In genomic region chr20:35277531-35278395, GRCh38 we compare ENCODE assay signal across 1 cellular context.
A peak's percentile ranks its signal among the peaks of the same experiment; 100 is the strongest.
TF ChIP-seq lines count a peak whose summit lies in the region.

Gene MMP24OS (minus strand): TSS chr20:35278122. CDS start chr20:35277929, 193 bp downstream.

TF ChIP-seq in GM12878, 131 proteins besides CTCF, POLR2A, EP300 and RAD21 (continued from another document):
- TF ChIP-seq ZNF592 (IDR thresholded peaks at IDR 0.05) (no peak), FOXM1 (IDR thresholded peaks at IDR 0.05; ENCODE audit: low read depth, low read length) (no peak), IKZF2 (IDR thresholded peaks at IDR 0.05) (no peak), ZBED1 (IDR thresholded peaks at IDR 0.05; ENCODE audit: borderline replicate concordance) (no peak), ZNF687 (IDR thresholded peaks at IDR 0.05) (peak; percentile 70; the same call in 1 of the 2 replicates), KAT2A (conservative IDR thresholded peaks at IDR 0.05; ENCODE audit: control insufficient read depth, low read depth, low read length) (no peak), NR2F1 (conservative IDR thresholded peaks at IDR 0.05) (peak; percentile 66), RCOR1 (conservative IDR thresholded peaks at IDR 0.05; ENCODE audit: low read depth, low read length) (no peak), ZNF622 (IDR thresholded peaks at IDR 0.05) (no peak), CREM (IDR thresholded peaks at IDR 0.05; ENCODE audit: low read depth) (peak; percentile 67; the same call in 1 of the 2 replicates), ETV6 (conservative IDR thresholded peaks at IDR 0.05 in 1 of 2, IDR thresholded peaks at IDR 0.05 in 1 of 2; ENCODE audit: borderline replicate concordance in 1 of 2, low read depth in 1 of 2) (no peak), HCFC1 (IDR thresholded peaks at IDR 0.05; ENCODE audit: low read length) (no peak), CUX1 (IDR thresholded peaks at IDR 0.05; ENCODE audit: insufficient replicate concordance, low read depth, low read length) (no peak), POLR2AphosphoS2 (IDR thresholded peaks at IDR 0.05; ENCODE audit: low read depth, low read length) (peak; percentile 90), GATAD2B (conservative IDR thresholded peaks at IDR 0.05; ENCODE audit: low read depth) (no peak), MLLT1 (IDR thresholded peaks at IDR 0.05) (no peak), MXI1 (IDR thresholded peaks at IDR 0.05; ENCODE audit: low read depth, low read length) (peak; percentile 30; the same call in 1 of the 2 replicates)
- TF ChIP-seq, protein P1, sequence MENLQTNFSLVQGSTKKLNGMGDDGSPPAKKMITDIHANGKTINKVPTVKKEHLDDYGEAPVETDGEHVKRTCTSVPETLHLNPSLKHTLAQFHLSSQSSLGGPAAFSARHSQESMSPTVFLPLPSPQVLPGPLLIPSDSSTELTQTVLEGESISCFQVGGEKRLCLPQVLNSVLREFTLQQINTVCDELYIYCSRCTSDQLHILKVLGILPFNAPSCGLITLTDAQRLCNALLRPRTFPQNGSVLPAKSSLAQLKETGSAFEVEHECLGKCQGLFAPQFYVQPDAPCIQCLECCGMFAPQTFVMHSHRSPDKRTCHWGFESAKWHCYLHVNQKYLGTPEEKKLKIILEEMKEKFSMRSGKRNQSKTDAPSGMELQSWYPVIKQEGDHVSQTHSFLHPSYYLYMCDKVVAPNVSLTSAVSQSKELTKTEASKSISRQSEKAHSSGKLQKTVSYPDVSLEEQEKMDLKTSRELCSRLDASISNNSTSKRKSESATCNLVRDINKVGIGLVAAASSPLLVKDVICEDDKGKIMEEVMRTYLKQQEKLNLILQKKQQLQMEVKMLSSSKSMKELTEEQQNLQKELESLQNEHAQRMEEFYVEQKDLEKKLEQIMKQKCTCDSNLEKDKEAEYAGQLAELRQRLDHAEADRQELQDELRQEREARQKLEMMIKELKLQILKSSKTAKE (IDR thresholded peaks at IDR 0.05; ENCODE audit: low read depth, poor library complexity, severe bottlenecking), result no peak
- TF ChIP-seq, protein P2, sequence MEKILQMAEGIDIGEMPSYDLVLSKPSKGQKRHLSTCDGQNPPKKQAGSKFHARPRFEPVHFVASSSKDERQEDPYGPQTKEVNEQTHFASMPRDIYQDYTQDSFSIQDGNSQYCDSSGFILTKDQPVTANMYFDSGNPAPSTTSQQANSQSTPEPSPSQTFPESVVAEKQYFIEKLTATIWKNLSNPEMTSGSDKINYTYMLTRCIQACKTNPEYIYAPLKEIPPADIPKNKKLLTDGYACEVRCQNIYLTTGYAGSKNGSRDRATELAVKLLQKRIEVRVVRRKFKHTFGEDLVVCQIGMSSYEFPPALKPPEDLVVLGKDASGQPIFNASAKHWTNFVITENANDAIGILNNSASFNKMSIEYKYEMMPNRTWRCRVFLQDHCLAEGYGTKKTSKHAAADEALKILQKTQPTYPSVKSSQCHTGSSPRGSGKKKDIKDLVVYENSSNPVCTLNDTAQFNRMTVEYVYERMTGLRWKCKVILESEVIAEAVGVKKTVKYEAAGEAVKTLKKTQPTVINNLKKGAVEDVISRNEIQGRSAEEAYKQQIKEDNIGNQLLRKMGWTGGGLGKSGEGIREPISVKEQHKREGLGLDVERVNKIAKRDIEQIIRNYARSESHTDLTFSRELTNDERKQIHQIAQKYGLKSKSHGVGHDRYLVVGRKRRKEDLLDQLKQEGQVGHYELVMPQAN (conservative IDR thresholded peaks at IDR 0.05), result 0 out of 2 replicates have a peak, but pooled peaks have one; percentile 49
- TF ChIP-seq, protein P3, sequence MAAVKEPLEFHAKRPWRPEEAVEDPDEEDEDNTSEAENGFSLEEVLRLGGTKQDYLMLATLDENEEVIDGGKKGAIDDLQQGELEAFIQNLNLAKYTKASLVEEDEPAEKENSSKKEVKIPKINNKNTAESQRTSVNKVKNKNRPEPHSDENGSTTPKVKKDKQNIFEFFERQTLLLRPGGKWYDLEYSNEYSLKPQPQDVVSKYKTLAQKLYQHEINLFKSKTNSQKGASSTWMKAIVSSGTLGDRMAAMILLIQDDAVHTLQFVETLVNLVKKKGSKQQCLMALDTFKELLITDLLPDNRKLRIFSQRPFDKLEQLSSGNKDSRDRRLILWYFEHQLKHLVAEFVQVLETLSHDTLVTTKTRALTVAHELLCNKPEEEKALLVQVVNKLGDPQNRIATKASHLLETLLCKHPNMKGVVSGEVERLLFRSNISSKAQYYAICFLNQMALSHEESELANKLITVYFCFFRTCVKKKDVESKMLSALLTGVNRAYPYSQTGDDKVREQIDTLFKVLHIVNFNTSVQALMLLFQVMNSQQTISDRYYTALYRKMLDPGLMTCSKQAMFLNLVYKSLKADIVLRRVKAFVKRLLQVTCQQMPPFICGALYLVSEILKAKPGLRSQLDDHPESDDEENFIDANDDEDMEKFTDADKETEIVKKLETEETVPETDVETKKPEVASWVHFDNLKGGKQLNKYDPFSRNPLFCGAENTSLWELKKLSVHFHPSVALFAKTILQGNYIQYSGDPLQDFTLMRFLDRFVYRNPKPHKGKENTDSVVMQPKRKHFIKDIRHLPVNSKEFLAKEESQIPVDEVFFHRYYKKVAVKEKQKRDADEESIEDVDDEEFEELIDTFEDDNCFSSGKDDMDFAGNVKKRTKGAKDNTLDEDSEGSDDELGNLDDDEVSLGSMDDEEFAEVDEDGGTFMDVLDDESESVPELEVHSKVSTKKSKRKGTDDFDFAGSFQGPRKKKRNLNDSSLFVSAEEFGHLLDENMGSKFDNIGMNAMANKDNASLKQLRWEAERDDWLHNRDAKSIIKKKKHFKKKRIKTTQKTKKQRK (IDR thresholded peaks at IDR 0.05; ENCODE audit: low read depth, low read length), result no peak
TF ChIP-seq in GM12878: peak in this region for 29.
